ENCODE assay signal across 11 cellular contexts in genomic region chr10:69481280-69481679, GRCh38. TPM values are rescaled to one million over a fixed set of nuclear protein-coding genes. Genes with fewer than 3 reads are reported as not detected.
DNase-seq lines count a peak whose midpoint lies in the region; ATAC-seq, FAIRE-seq and TF ChIP-seq lines count a peak whose summit lies in the region.
"Had no signal": no experiment of that assay in that cellular context is flagged by ENCODE, and none has a peak within 500 bp of the region (broad histone marks: within the 10 kb centered on the region; RNA-seq: fewer than 3 reads in every experiment).

No MANE protein-coding gene starts in this region.

- 70% methylated on average over 5 of the region's 5 CpGs for WGBS in liver
- WGBS in HepG2 (ENCODE audit: low lambda C conversion rate), result 47% methylated on average over 4 of the region's 5 CpGs
- 68 to 75% methylated on average over 5 of the region's 5 CpGs for WGBS in esophagus, 2 donors
- no CpG with 5 or more reads among the region's 5 CpGs for WGBS in mesendoderm (ENCODE audit: extremely low coverage, insufficient coverage, low lambda C conversion rate)

- H3K36me3 ChIP-seq in liver (ENCODE audit: control insufficient read depth in 4 of 4, insufficient read depth in 3 of 4, low read depth in 1 of 4, low read length in 3 of 4), result no peaks in the 10 kb centered on the region
- no peaks in the 10 kb centered on the region for H3K36me3 ChIP-seq in HepG2 (replicated peaks in 1 of 2; ENCODE audit: control insufficient read depth in 1 of 2, insufficient read depth in 2 of 2, low read length in 2 of 2)
- peaks cover 0 to 11% of the 10 kb centered on the region in 2 donors for H3K36me3 ChIP-seq in esophagus (ENCODE audit: control insufficient read depth in 2 of 2, insufficient read depth in 2 of 2, low read length in 1 of 2)
- H3K36me3 ChIP-seq in mesendoderm (ENCODE audit: control insufficient read depth, insufficient read depth, low read length), result no peaks in the 10 kb centered on the region

- H3K27me3 ChIP-seq in liver (ENCODE audit: control insufficient read depth in 4 of 4, insufficient read depth in 4 of 4, low read length in 3 of 4), result no peaks in the 10 kb centered on the region
- H3K27me3 ChIP-seq in HepG2 (ENCODE audit: control insufficient read depth in 1 of 2, insufficient read depth in 2 of 2, low read length in 2 of 2), result peaks cover 0 to 27% of the 10 kb centered on the region in 2 experiments; a peak in 2 of 5 replicates
- no peaks in the 10 kb centered on the region for H3K27me3 ChIP-seq in esophagus (ENCODE audit: control insufficient read depth in 1 of 2, insufficient read depth in 2 of 2, low read length in 2 of 2)
- H3K27me3 ChIP-seq in mesendoderm (ENCODE audit: insufficient read depth, low read length, poor library complexity), result no peaks in the 10 kb centered on the region

- FAIRE-seq in HepG2 (lab: Jason Lieb, UNC), result no peak
- FAIRE-seq: A549 had no signal

- H3K4me2 ChIP-seq in HepG2 (ENCODE audit: low read depth, low read length) (no peak overlapping the region), mesendoderm (ENCODE audit: low read length) (no peak overlapping the region)
- H3K4me2 ChIP-seq: A549 had no signal

- H3K9ac ChIP-seq in liver (ENCODE audit: low read depth in 1 of 2, low read length in 2 of 2) (no peak overlapping the region), HepG2 (ENCODE audit: insufficient read depth, low read depth, low read length) (no peak overlapping the region), mesendoderm (ENCODE audit: low read length) (no peak overlapping the region)

- H3K79me1 ChIP-seq in mesendoderm (ENCODE audit: low read length), result no peaks in the 10 kb centered on the region

- TF ChIP-seq CTCF in liver (IDR thresholded peaks at IDR 0.05; ENCODE audit: low read depth, low read length, missing input control) (no peak), HepG2 (CRISPR knock-in tag; IDR thresholded peaks at IDR 0.05) (no peak), nephron progenitor cell (IDR thresholded peaks at IDR 0.05) (no peak)

- H3K56ac ChIP-seq in mesendoderm (ENCODE audit: low read length), result no peak overlapping the region

- no peak overlapping the region for H2AFZ ChIP-seq in HepG2 (ENCODE audit: low read length)

- H4K8ac ChIP-seq in mesendoderm (ENCODE audit: low read depth, low read length), result no peak overlapping the region

- H3K27ac ChIP-seq in liver (ENCODE audit: low read depth in 1 of 2, low read length in 2 of 2) (peak overlapping the region; percentile 50 to 65), HepG2 (ENCODE audit: extremely low read length, insufficient read depth, low read length) (no peak overlapping the region), esophagus (ENCODE audit: low read depth in 2 of 2, low read length in 1 of 2) (peak overlapping the region; percentile 47 to 73), mesendoderm (ENCODE audit: low read depth, low read length) (no peak overlapping the region)
- H3K27ac ChIP-seq: A549 had no signal

- TF ChIP-seq EP300 in HepG2 (IDR thresholded peaks at IDR 0.05; ENCODE audit: low read depth in 2 of 2, low read length in 2 of 2) (no peak), HepG2 (CRISPR knock-in tag; IDR thresholded peaks at IDR 0.05; ENCODE audit: borderline replicate concordance) (no peak)

- peaks cover 69% of the 10 kb centered on the region for H3K4me1 Mint-ChIP-seq in nephron progenitor cell
- H3K4me1 Mint-ChIP-seq: activated CD4-positive, alpha-beta T cell treated with anti-CD3 and anti-CD28 coated beads, Interleukin-2, amount 10 ng/mL, durations not matched to agents 7 days and 5 days; activated naive CD8-positive, alpha-beta T cell treated with anti-CD3 and anti-CD28 coated beads, Interleukin-2, amount 10 ng/mL, durations not matched to agents 7 days and 5 days had no signal

- DNase-seq in HepG2 (ENCODE audit: low spot score) (no peak), nephron progenitor cell (no peak), NCI-H446 (lab: John Stamatoyannopoulos, UW) (no peak), mesendoderm (no peak), NCI-H187 treated with DMSO at 0.1 percent for 48 hours (lab: John Stamatoyannopoulos, UW) (no peak)
- no peak for DNase-seq in activated naive CD4-positive, alpha-beta T cell treated with anti-CD3 and anti-CD28 coated beads, Interleukin-2, amount 50 U/mL, for 16 hours
- DNase-seq: activated CD4-positive, alpha-beta T cell treated with anti-CD3 and anti-CD28 coated beads, Interleukin-2, amount 10 ng/mL, durations not matched to agents 7 days and 5 days; activated naive CD8-positive, alpha-beta T cell treated with anti-CD3 and anti-CD28 coated beads, Interleukin-2, amount 10 ng/mL, durations not matched to agents 7 days and 5 days had no signal

- CTCF ChIA-PET in HepG2 (lab: Yijun Ruan, JAX; ENCODE audit: low intra/inter-chr PET ratio, low total read pairs), result no interaction called here

- no peak overlapping the region for H2BK120ac ChIP-seq in mesendoderm (ENCODE audit: low read depth, low read length)

- H3K27ac Mint-ChIP-seq in nephron progenitor cell, result peak overlapping the region; percentile 98
- H3K27ac Mint-ChIP-seq: activated CD4-positive, alpha-beta T cell treated with anti-CD3 and anti-CD28 coated beads, Interleukin-2, amount 10 ng/mL, durations not matched to agents 7 days and 5 days; activated naive CD8-positive, alpha-beta T cell treated with anti-CD3 and anti-CD28 coated beads, Interleukin-2, amount 10 ng/mL, durations not matched to agents 7 days and 5 days had no signal

- H2AK5ac ChIP-seq in mesendoderm (ENCODE audit: low read length), result no peak overlapping the region

- no peak overlapping the region for H3K4me3 ChIP-seq in liver (ENCODE audit: low read depth in 1 of 3, low read length in 3 of 3)
- H3K4me3 ChIP-seq in HepG2 (replicated peaks in 1 of 3; ENCODE audit: insufficient read depth in 1 of 3, low read depth in 2 of 3, low read length in 3 of 3), result no peak overlapping the region
- H3K4me3 ChIP-seq in esophagus (ENCODE audit: low read depth in 1 of 2, low read length in 2 of 2), result no peak overlapping the region
- no peak overlapping the region for H3K4me3 ChIP-seq in mesendoderm (ENCODE audit: low read length)
- H3K4me3 ChIP-seq: A549 had no signal

- intact Hi-C loops in HepG2 (cut with micrococcal nuclease; ENCODE audit: unreplicated experiment), result no loop called here

- no peaks in the 10 kb centered on the region for H3K27me3 Mint-ChIP-seq in nephron progenitor cell (ENCODE audit: low read depth, poor library complexity)

- no peak overlapping the region for H2BK5ac ChIP-seq in mesendoderm (ENCODE audit: low read length)

- no peak overlapping the region for H3K4ac ChIP-seq in mesendoderm (ENCODE audit: low read depth, low read length)

- peak overlapping the region; percentile 31 for H3K4me3 Mint-ChIP-seq in nephron progenitor cell
- H3K4me3 Mint-ChIP-seq: activated CD4-positive, alpha-beta T cell treated with anti-CD3 and anti-CD28 coated beads, Interleukin-2, amount 10 ng/mL, durations not matched to agents 7 days and 5 days; activated naive CD8-positive, alpha-beta T cell treated with anti-CD3 and anti-CD28 coated beads, Interleukin-2, amount 10 ng/mL, durations not matched to agents 7 days and 5 days had no signal

- TF ChIP-seq RAD21 in liver (IDR thresholded peaks at IDR 0.05) (no peak), HepG2 (CRISPR knock-in tag; IDR thresholded peaks at IDR 0.05) (no peak)

- no peak overlapping the region for H4K5ac ChIP-seq in mesendoderm (ENCODE audit: low read length)

- H3K79me2 ChIP-seq in HepG2 (ENCODE audit: insufficient read depth, low read length) (no peaks in the 10 kb centered on the region), mesendoderm (ENCODE audit: control insufficient read depth, insufficient read depth, low read length) (no peaks in the 10 kb centered on the region)

- no peak overlapping the region for H3K23ac ChIP-seq in mesendoderm (ENCODE audit: low read length)

- no peaks in the 10 kb centered on the region for H4K20me1 ChIP-seq in HepG2 (ENCODE audit: insufficient read depth, low read length)

- H3K4me1 ChIP-seq in liver (ENCODE audit: control insufficient read depth in 4 of 4, insufficient read depth in 4 of 4, low read length in 3 of 4) (peaks cover 0 to 7% (median under 1%) of the 10 kb centered on the region in 4 donors), HepG2 (ENCODE audit: insufficient read depth, low read length) (no peaks in the 10 kb centered on the region), esophagus (ENCODE audit: control insufficient read depth in 2 of 2, insufficient read depth in 2 of 2, low read length in 1 of 2) (peaks cover 2% of the 10 kb centered on the region in 2 donors), mesendoderm (ENCODE audit: control insufficient read depth, low read depth, low read length) (no peaks in the 10 kb centered on the region)

- H3K18ac ChIP-seq in mesendoderm (ENCODE audit: low read length), result no peak overlapping the region

- no peaks in the 10 kb centered on the region for H3K36me3 Mint-ChIP-seq in nephron progenitor cell (ENCODE audit: low read depth)
- H3K36me3 Mint-ChIP-seq: activated naive CD8-positive, alpha-beta T cell treated with anti-CD3 and anti-CD28 coated beads, Interleukin-2, amount 10 ng/mL, durations not matched to agents 7 days and 5 days had no signal

- POLR2A ChIA-PET in HepG2 (lab: Yijun Ruan, JAX), result no interaction called here

- H2BK15ac ChIP-seq in mesendoderm (replicated peaks; ENCODE audit: low read depth), result no peak overlapping the region

- BruUV-seq in HepG2 (replicated peaks; lab: Mats Ljungman, UMichigan), result no TSS peak

- in situ Hi-C loops in HepG2 (cut with HindIII; ENCODE audit: extremely low pct_ligation_motif_present, low pct_unique_long_range_greater_than_20kb), result no loop called here

- TF ChIP-seq POLR2A in HepG2 (IDR thresholded peaks at IDR 0.05; ENCODE audit: insufficient read depth in 1 of 2, low read depth in 2 of 2, low read length in 2 of 2), result no peak

- H3K9me3 Mint-ChIP-seq in nephron progenitor cell, result no peaks in the 10 kb centered on the region
- H3K9me3 Mint-ChIP-seq: activated CD4-positive, alpha-beta T cell treated with anti-CD3 and anti-CD28 coated beads, Interleukin-2, amount 10 ng/mL, durations not matched to agents 7 days and 5 days; activated naive CD8-positive, alpha-beta T cell treated with anti-CD3 and anti-CD28 coated beads, Interleukin-2, amount 10 ng/mL, durations not matched to agents 7 days and 5 days had no signal

- no peak for ATAC-seq in HepG2
- ATAC-seq: A549 had no signal

- H3K9me3 ChIP-seq in liver (ENCODE audit: control insufficient read depth in 4 of 4, low read length in 3 of 4), result no peaks in the 10 kb centered on the region
- H3K9me3 ChIP-seq in HepG2 (ENCODE audit: low read length), result no peaks in the 10 kb centered on the region
- H3K9me3 ChIP-seq in esophagus (ENCODE audit: control insufficient read depth in 2 of 2, insufficient read depth in 1 of 2, low read depth in 1 of 2, low read length in 1 of 2), result no peaks in the 10 kb centered on the region
- H3K9me3 ChIP-seq: A549 had no signal

RNA-seq across cellular contexts. Expression of gene TSPAN15, which starts 30.0 kb away (rescaled TPM):
- 1 to 10 TPM; 2.6 to 4.0 TPM for total RNA-seq in liver
- polyA plus RNA-seq in liver, result 1 to 10 TPM; 2.0 to 4.3 TPM
- 0.27 and 0.34 TPM in 2 replicates for total RNA-seq in HepG2 (2016; rRNA removed; fragmentation: Illumina TruSeq; extraction: Trizol)
- 0.61 and 0.88 TPM in 2 replicates for total RNA-seq in HepG2 (2016; cell fraction: cytosol; rRNA removed; fragmentation: Illumina TruSeq; extraction: Trizol; ENCODE audit: low read depth)
- total RNA-seq in HepG2 (2016; cell fraction: insoluble cytoplasmic fraction; rRNA removed; fragmentation: Illumina TruSeq; extraction: Trizol), result 0.28 TPM in 2 replicates
- 0.62 and 0.80 TPM in 2 replicates for total RNA-seq in HepG2 (2016; cell fraction: membrane; rRNA removed; fragmentation: Illumina TruSeq; extraction: Trizol)
- total RNA-seq in HepG2 (2016; cell fraction: nucleus; rRNA removed; fragmentation: Illumina TruSeq; extraction: Trizol), result 0.28 and 1.2 TPM in 2 replicates
- polyA plus RNA-seq in HepG2 (2011; rRNA removed), result 3.2 and 5.1 TPM in 2 replicates
- polyA plus RNA-seq in HepG2 (2011; cell fraction: cytosol; rRNA removed), result 5.3 and 5.4 TPM in 2 replicates
- polyA plus RNA-seq in HepG2 (2011; cell fraction: nucleus; rRNA removed), result 2.8 and 3.1 TPM in 2 replicates
- polyA plus RNA-seq in HepG2 (2012), result 3.9 and 5.4 TPM in 2 replicates
- polyA plus RNA-seq in HepG2 (2016; cell fraction: cytosol; fragmentation: Illumina TruSeq; extraction: Trizol; ENCODE audit: low read depth), result 0.62 and 0.84 TPM in 2 replicates
- polyA plus RNA-seq in HepG2 (2016; cell fraction: insoluble cytoplasmic fraction; fragmentation: Illumina TruSeq; extraction: Trizol; ENCODE audit: low read depth), result 0.35 and 0.72 TPM in 2 replicates
- polyA plus RNA-seq in HepG2 (2016; cell fraction: membrane; fragmentation: Illumina TruSeq; extraction: Trizol; ENCODE audit: low read depth), result 0.59 and 0.94 TPM in 2 replicates
- 1.5 and 2.6 TPM in 2 replicates for polyA plus RNA-seq in HepG2 (2016; cell fraction: nucleus; fragmentation: Illumina TruSeq; extraction: Trizol; ENCODE audit: insufficient read depth, low read depth)
- 7.5 and 42.0 TPM in 2 replicates for polyA minus RNA-seq in HepG2 (2011; rRNA and poly(A)+ RNA removed; ENCODE audit: low replicate concordance)
- 1.6 and 1.8 TPM in 2 replicates for polyA minus RNA-seq in HepG2 (2011; cell fraction: cytosol; rRNA and poly(A)+ RNA removed)
- polyA minus RNA-seq in HepG2 (2011; cell fraction: nucleus; rRNA and poly(A)+ RNA removed), result 2.8 and 3.5 TPM in 2 replicates
- polyA plus RNA-seq in esophagus, result 10 to 100 TPM in 1 of 2 donors, 1 to 10 TPM in 1; 8.0 to 23.8 TPM
- polyA plus RNA-seq in mesendoderm (2013, experiment 1 of 2), result 1.3 TPM
- polyA plus RNA-seq in mesendoderm (2013, experiment 2 of 2), result 1.3 TPM

Comparison
In these comparisons a context has a peak if more than half of its experiments do, and no peak if none do; other contexts are left out.
1. H3K27ac ChIP-seq: peak in liver (2 of 2) and esophagus (2 of 2); none in HepG2 (single experiment) and mesendoderm (single experiment).